ENCODE assay signal across 22 cellular contexts in the genomic region with DNA sequence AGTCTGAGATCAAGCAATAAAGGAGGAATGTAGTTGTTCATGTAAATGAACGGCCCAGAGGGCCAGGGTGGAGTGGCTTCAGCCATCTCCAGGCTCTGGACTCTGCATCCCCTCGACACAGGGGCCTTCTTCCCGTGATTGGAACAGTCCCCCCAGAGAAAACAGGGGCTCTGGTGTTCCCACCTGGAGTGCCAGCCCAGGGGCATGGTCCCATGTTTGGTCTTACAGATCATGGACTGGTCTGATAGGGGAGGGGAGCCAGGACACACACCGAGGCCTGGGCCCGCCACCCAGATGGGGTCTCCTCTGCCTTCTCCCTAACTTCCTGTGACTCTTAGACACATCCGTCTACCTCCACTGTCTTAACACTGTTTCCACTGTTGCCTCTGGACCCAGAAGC. TPM values are rescaled to one million over a fixed set of nuclear protein-coding genes. Genes with fewer than 3 reads are reported as not detected.
DNase-seq lines count a peak whose midpoint lies in the region; ATAC-seq and TF ChIP-seq lines count a peak whose summit lies in the region.
"Had no signal": no experiment of that assay in that cellular context is flagged by ENCODE, and none has a peak within 500 bp of the region (broad histone marks: within the 10 kb centered on the region; RNA-seq: fewer than 3 reads in every experiment).

No MANE protein-coding gene starts in this region.

- H2AK9ac ChIP-seq in IMR-90 (replicated peaks; ENCODE audit: low read depth, low read length, poor library complexity), result peak overlapping the region; percentile 25

- H4K91ac ChIP-seq in IMR-90 (ENCODE audit: insufficient read depth, low read depth, low read length), result no peak overlapping the region
- peak overlapping the region; percentile 9 for H4K91ac ChIP-seq in neuronal stem cell (ENCODE audit: low read depth, low read length, poor library complexity)

- no peaks in the 10 kb centered on the region for H3K4me1 ChIP-seq in IMR-90 (ENCODE audit: control insufficient read depth, insufficient read depth, low read length)
- no peaks in the 10 kb centered on the region for H3K4me1 ChIP-seq in endodermal cell (ENCODE audit: control insufficient read depth, insufficient read depth, low read length)
- H3K4me1 ChIP-seq in neuronal stem cell (ENCODE audit: control insufficient read depth in 2 of 2, insufficient read depth in 1 of 2, low read depth in 1 of 2, low read length in 2 of 2), result peaks cover 0 to 3% of the 10 kb centered on the region in 2 donors
- peaks cover 5% of the 10 kb centered on the region for H3K4me1 ChIP-seq in effector memory CD4-positive, alpha-beta T cell (ENCODE audit: control insufficient read depth, insufficient read depth, low read length, poor library complexity, severe bottlenecking)
- H3K4me1 ChIP-seq: A549 had no signal

- H3K18ac ChIP-seq in IMR-90 (ENCODE audit: low read depth, low read length) (no peak overlapping the region), neuronal stem cell (ENCODE audit: low read length) (no peak overlapping the region)

- H3K4ac ChIP-seq in IMR-90 (ENCODE audit: low read depth, low read length) (no peak overlapping the region), neuronal stem cell (ENCODE audit: low read length) (no peak overlapping the region)

- H3K79me1 ChIP-seq in IMR-90 (ENCODE audit: low read depth in 1 of 2, low read length in 2 of 2) (peaks cover 5 to 12% of the 10 kb centered on the region in 2 experiments; a peak in 3 of 4 replicates), neuronal stem cell (ENCODE audit: low read depth, low read length) (no peaks in the 10 kb centered on the region)

- H2BK120ac ChIP-seq in IMR-90 (ENCODE audit: low read depth, low read length) (no peak overlapping the region), neuronal stem cell (ENCODE audit: low read depth, low read length) (no peak overlapping the region)

- CTCF ChIA-PET in activated CD8-positive, alpha-beta memory T cell treated with anti-CD3 and anti-CD28 coated beads, Interleukin-2, amount 10 ng/mL, durations not matched to agents 7 days and 5 days (lab: Charles Lee), result interaction anchor here (1.1 kb wide), 1 partner anchor 10 kb away, joined by 3 read pairs; no protein-coding TSS in a partner anchor
- CTCF ChIA-PET in IMR-90 (lab: Yijun Ruan, JAX), result no interaction called here
- CTCF ChIA-PET in activated CD4-positive, alpha-beta T cell treated with anti-CD3 and anti-CD28 coated beads for 36 hours (lab: Charles Lee), result no interaction called here

- H3K4me2 ChIP-seq in IMR-90 (ENCODE audit: low read depth, low read length), result no peak overlapping the region
- no peak overlapping the region for H3K4me2 ChIP-seq in neuronal stem cell (ENCODE audit: insufficient read depth, low read length, poor library complexity, severe bottlenecking)
- H3K4me2 ChIP-seq: A549 had no signal

- H3K27me3 ChIP-seq in IMR-90 (ENCODE audit: control insufficient read depth, insufficient read depth, low read length) (no peaks in the 10 kb centered on the region), endodermal cell (ENCODE audit: control insufficient read depth, insufficient read depth, low read length, poor library complexity, severe bottlenecking) (no peaks in the 10 kb centered on the region), neuronal stem cell (ENCODE audit: control insufficient read depth in 3 of 3, insufficient read depth in 3 of 3, low read depth in 1 of 3, low read length in 3 of 3) (no peaks in the 10 kb centered on the region)
- no peaks in the 10 kb centered on the region for H3K27me3 ChIP-seq in effector memory CD4-positive, alpha-beta T cell (replicated peaks; ENCODE audit: control insufficient read depth, insufficient read depth, low read length, poor library complexity, severe bottlenecking)

- POLR2A ChIA-PET in IMR-90 (lab: Charles Lee; ENCODE audit: unreplicated experiment), result no interaction called here
- POLR2A ChIA-PET in activated CD4-positive, alpha-beta T cell treated with anti-CD3 and anti-CD28 coated beads for 36 hours (lab: Charles Lee), result no interaction called here

- H3K27ac ChIP-seq in IMR-90 (ENCODE audit: insufficient read depth, low read length) (no peak overlapping the region), endodermal cell (ENCODE audit: low read depth, low read length) (no peak overlapping the region), neuronal stem cell (replicated peaks; ENCODE audit: low read length) (no peak overlapping the region)
- H3K27ac ChIP-seq in effector memory CD4-positive, alpha-beta T cell (ENCODE audit: insufficient read depth, low read length, poor library complexity, severe bottlenecking), result no peak overlapping the region
- H3K27ac ChIP-seq: 22Rv1, A549, C4-2B had no signal

- BruUV-seq in IMR-90 (replicated peaks; lab: Mats Ljungman, UMichigan), result no TSS peak

- in situ Hi-C loops in IMR-90 (cut with MboI; ENCODE audit: low sequenced_read_pairs), result no loop called here

- no peak overlapping the region for H3K23ac ChIP-seq in IMR-90 (ENCODE audit: low read depth, low read length)
- H3K23ac ChIP-seq in neuronal stem cell (ENCODE audit: low read depth, low read length, poor library complexity), result no peak overlapping the region

- H3K27me3 Mint-ChIP-seq in activated CD8-positive, alpha-beta memory T cell treated with anti-CD3 and anti-CD28 coated beads, Interleukin-2, amount 10 ng/mL, durations not matched to agents 7 days and 5 days, result no peaks in the 10 kb centered on the region
- H3K27me3 Mint-ChIP-seq in endodermal cell (ENCODE audit: insufficient read depth), result no peaks in the 10 kb centered on the region
- H3K27me3 Mint-ChIP-seq in activated CD4-positive, alpha-beta T cell treated with anti-CD3 and anti-CD28 coated beads for 36 hours, result no peaks in the 10 kb centered on the region
- no peaks in the 10 kb centered on the region for H3K27me3 Mint-ChIP-seq in effector memory CD8-positive, alpha-beta T cell
- H3K27me3 Mint-ChIP-seq: B cell; CD4-positive, alpha-beta memory T cell; CD4-positive, CD25-positive, alpha-beta regulatory T cell; CD8-positive, alpha-beta memory T cell had no signal

- no peak for TF ChIP-seq RAD21 in IMR-90 (IDR thresholded peaks at IDR 0.05; ENCODE audit: low read length)

- H3K36me3 Mint-ChIP-seq in activated CD8-positive, alpha-beta memory T cell treated with anti-CD3 and anti-CD28 coated beads, Interleukin-2, amount 10 ng/mL, durations not matched to agents 7 days and 5 days, result peaks cover 44% of the 10 kb centered on the region
- H3K36me3 Mint-ChIP-seq in endodermal cell (ENCODE audit: low read depth), result peaks cover 81% of the 10 kb centered on the region
- peaks cover 54% of the 10 kb centered on the region for H3K36me3 Mint-ChIP-seq in activated CD4-positive, alpha-beta T cell treated with anti-CD3 and anti-CD28 coated beads for 36 hours (ENCODE audit: low read depth)
- peaks cover 63% of the 10 kb centered on the region for H3K36me3 Mint-ChIP-seq in effector memory CD8-positive, alpha-beta T cell (ENCODE audit: insufficient read depth)

- TF ChIP-seq CTCF in IMR-90 (conservative IDR thresholded peaks at IDR 0.05; ENCODE audit: low read depth, low read length), result no peak
- TF ChIP-seq CTCF in endodermal cell (conservative IDR thresholded peaks at IDR 0.05), result no peak

- H2BK15ac ChIP-seq in IMR-90 (ENCODE audit: low read depth, low read length) (no peak overlapping the region), neuronal stem cell (ENCODE audit: low read length) (no peak overlapping the region)

- H4K8ac ChIP-seq in IMR-90 (ENCODE audit: low read depth in 2 of 2, low read length in 2 of 2), result no peak overlapping the region
- no peak overlapping the region for H4K8ac ChIP-seq in neuronal stem cell (ENCODE audit: low read depth, low read length)

- H2AK5ac ChIP-seq in IMR-90 (ENCODE audit: low read depth, low read length) (no peak overlapping the region), neuronal stem cell (ENCODE audit: low read depth, low read length) (no peak overlapping the region)

- no peak overlapping the region for H2BK12ac ChIP-seq in neuronal stem cell (ENCODE audit: low read length)

- no peak overlapping the region for H2AFZ ChIP-seq in IMR-90 (replicated peaks; ENCODE audit: low read length, poor library complexity)
- no peak overlapping the region for H2AFZ ChIP-seq in neuronal stem cell (ENCODE audit: low read length)

- no peak overlapping the region for H3K4me3 Mint-ChIP-seq in activated CD8-positive, alpha-beta memory T cell treated with anti-CD3 and anti-CD28 coated beads, Interleukin-2, amount 10 ng/mL, durations not matched to agents 7 days and 5 days
- H3K4me3 Mint-ChIP-seq in endodermal cell, result no peak overlapping the region
- no peak overlapping the region for H3K4me3 Mint-ChIP-seq in activated CD4-positive, alpha-beta T cell treated with anti-CD3 and anti-CD28 coated beads for 36 hours
- no peak overlapping the region for H3K4me3 Mint-ChIP-seq in effector memory CD8-positive, alpha-beta T cell
- H3K4me3 Mint-ChIP-seq: B cell; CD4-positive, alpha-beta memory T cell; CD4-positive, CD25-positive, alpha-beta regulatory T cell; CD8-positive, alpha-beta memory T cell had no signal

- H2BK20ac ChIP-seq in IMR-90 (ENCODE audit: low read depth, low read length), result no peak overlapping the region

- H4K5ac ChIP-seq in IMR-90 (ENCODE audit: low read depth, low read length), result no peak overlapping the region

- H3K4me1 Mint-ChIP-seq in activated CD8-positive, alpha-beta memory T cell treated with anti-CD3 and anti-CD28 coated beads, Interleukin-2, amount 10 ng/mL, durations not matched to agents 7 days and 5 days, result peaks cover 9% of the 10 kb centered on the region
- H3K4me1 Mint-ChIP-seq in endodermal cell, result no peaks in the 10 kb centered on the region
- H3K4me1 Mint-ChIP-seq in activated CD4-positive, alpha-beta T cell treated with anti-CD3 and anti-CD28 coated beads for 36 hours, result peaks cover 14% of the 10 kb centered on the region
- H3K4me1 Mint-ChIP-seq in effector memory CD8-positive, alpha-beta T cell (ENCODE audit: low read depth in 2 of 2), result peaks cover 8% of the 10 kb centered on the region in 2 donors

- H3K27ac Mint-ChIP-seq in activated CD8-positive, alpha-beta memory T cell treated with anti-CD3 and anti-CD28 coated beads, Interleukin-2, amount 10 ng/mL, durations not matched to agents 7 days and 5 days, result no peak overlapping the region
- no peak overlapping the region for H3K27ac Mint-ChIP-seq in endodermal cell
- no peak overlapping the region for H3K27ac Mint-ChIP-seq in activated CD4-positive, alpha-beta T cell treated with anti-CD3 and anti-CD28 coated beads for 36 hours
- no peak overlapping the region for H3K27ac Mint-ChIP-seq in effector memory CD8-positive, alpha-beta T cell
- H3K27ac Mint-ChIP-seq: B cell; CD4-positive, alpha-beta memory T cell; CD4-positive, CD25-positive, alpha-beta regulatory T cell; CD8-positive, alpha-beta memory T cell had no signal

- DNase-seq in activated CD8-positive, alpha-beta memory T cell treated with anti-CD3 and anti-CD28 coated beads for 24 hours, result peak; percentile 51
- no peak for DNase-seq in activated CD8-positive, alpha-beta memory T cell treated with anti-CD3 and anti-CD28 coated beads, Interleukin-2, amount 10 ng/mL, durations not matched to agents 7 days and 5 days
- no peak for DNase-seq in IMR-90
- DNase-seq in endodermal cell, result peak; percentile 4
- no peak for DNase-seq in neuronal stem cell (ENCODE audit: low spot score)
- DNase-seq in activated CD4-positive, alpha-beta T cell treated with anti-CD3 and anti-CD28 coated beads for 36 hours, result no peak
- no peak for DNase-seq in effector memory CD4-positive, alpha-beta T cell
- no peak for DNase-seq in effector memory CD8-positive, alpha-beta T cell
- DNase-seq: AML-193; CD4-positive, alpha-beta memory T cell; CD4-positive, CD25-positive, alpha-beta regulatory T cell; CD8-positive, alpha-beta memory T cell; DMS 273 treated with DMSO at 0.1 percent for 48 hours; DMS53; DND-41; EL; GDM1 had no signal

- H3K36me3 ChIP-seq in IMR-90 (ENCODE audit: control insufficient read depth, insufficient read depth, low read length) (peaks cover 51% of the 10 kb centered on the region), endodermal cell (ENCODE audit: control insufficient read depth, insufficient read depth, low read length) (peaks cover 97% of the 10 kb centered on the region), neuronal stem cell (replicated peaks in 1 of 2; ENCODE audit: control insufficient read depth in 2 of 2, insufficient read depth in 2 of 2, low read length in 2 of 2) (peaks cover 30 to 98% of the 10 kb centered on the region in 2 donors)
- H3K36me3 ChIP-seq in effector memory CD4-positive, alpha-beta T cell (ENCODE audit: control insufficient read depth, insufficient read depth, low read length), result peaks cover 44% of the 10 kb centered on the region

- no peak overlapping the region for H2BK5ac ChIP-seq in IMR-90 (ENCODE audit: low read depth, low read length, poor library complexity, severe bottlenecking)
- no peak overlapping the region for H2BK5ac ChIP-seq in neuronal stem cell (ENCODE audit: low read length)

- no CpG with 5 or more reads among the region's 6 CpGs for WGBS in IMR-90 (ENCODE audit: extremely low coverage in 2 of 2, insufficient read length in 1 of 2), 2 experiments
- WGBS in endodermal cell (ENCODE audit: insufficient coverage in 1 of 2, insufficient read length in 1 of 2), 2 experiments, result 93 to 99% methylated on average over 3 to 6 of the region's 6 CpGs
- no CpG with 5 or more reads among the region's 6 CpGs for WGBS in neuronal stem cell (ENCODE audit: extremely low coverage in 2 of 2, insufficient read length in 2 of 2, insufficient replicate concordance in 1 of 2), 2 donors

- no peaks in the 10 kb centered on the region for H3K9me3 Mint-ChIP-seq in activated CD8-positive, alpha-beta memory T cell treated with anti-CD3 and anti-CD28 coated beads, Interleukin-2, amount 10 ng/mL, durations not matched to agents 7 days and 5 days (ENCODE audit: low read depth)
- H3K9me3 Mint-ChIP-seq in endodermal cell, result no peaks in the 10 kb centered on the region
- H3K9me3 Mint-ChIP-seq in activated CD4-positive, alpha-beta T cell treated with anti-CD3 and anti-CD28 coated beads for 36 hours (ENCODE audit: low read depth), result no peaks in the 10 kb centered on the region
- H3K9me3 Mint-ChIP-seq in effector memory CD8-positive, alpha-beta T cell, result no peaks in the 10 kb centered on the region
- H3K9me3 Mint-ChIP-seq: CD4-positive, alpha-beta memory T cell; CD4-positive, CD25-positive, alpha-beta regulatory T cell; CD8-positive, alpha-beta memory T cell had no signal

- no peak overlapping the region for H3K56ac ChIP-seq in IMR-90 (ENCODE audit: extremely low read depth, insufficient read depth, low read length)

- H3K9me1 ChIP-seq in IMR-90 (ENCODE audit: insufficient read depth, low read length), result peaks cover 6% of the 10 kb centered on the region; the same call in 1 of the 2 replicates

- H3K9me3 ChIP-seq in IMR-90 (ENCODE audit: control insufficient read depth, insufficient read depth, low read length), result no peaks in the 10 kb centered on the region
- no peaks in the 10 kb centered on the region for H3K9me3 ChIP-seq in endodermal cell (ENCODE audit: control insufficient read depth, low read length)
- no peaks in the 10 kb centered on the region for H3K9me3 ChIP-seq in neuronal stem cell (replicated peaks in 1 of 2; ENCODE audit: control insufficient read depth in 2 of 2, insufficient read depth in 1 of 2, low read depth in 1 of 2, low read length in 2 of 2)
- no peaks in the 10 kb centered on the region for H3K9me3 ChIP-seq in effector memory CD4-positive, alpha-beta T cell (ENCODE audit: control insufficient read depth, low read length)
- H3K9me3 ChIP-seq: A549 had no signal

- no peak for ATAC-seq in activated CD8-positive, alpha-beta memory T cell treated with anti-CD3 and anti-CD28 coated beads, Interleukin-2, amount 10 ng/mL, durations not matched to agents 7 days and 5 days
- no peak for ATAC-seq in IMR-90 (ENCODE audit: low read depth)
- no peak for ATAC-seq in activated CD4-positive, alpha-beta T cell treated with anti-CD3 and anti-CD28 coated beads for 36 hours
- no peak for ATAC-seq in effector memory CD8-positive, alpha-beta T cell (replicated peaks)
- ATAC-seq: A549, GM12878 had no signal

- dilution Hi-C loops in IMR-90 (cut with HindIII; ENCODE audit: low sequenced_read_pairs, unreplicated experiment), result no loop called here

- intact Hi-C loops in IMR-90 (cut with micrococcal nuclease), result no loop called here
- intact Hi-C loops in activated CD4-positive, alpha-beta T cell treated with anti-CD3 and anti-CD28 coated beads for 36 hours (cut with DNase I, micrococcal nuclease), result loop anchor here in 1 of 2 experiments (10.0 kb wide), 1 partner anchor 155 kb away; a partner anchor contains a TSS

- no peak overlapping the region for H3K14ac ChIP-seq in IMR-90 (replicated peaks; ENCODE audit: low read depth, low read length)
- no peak overlapping the region for H3K14ac ChIP-seq in neuronal stem cell (ENCODE audit: low read length)

- no peak overlapping the region for H3K9ac ChIP-seq in IMR-90 (ENCODE audit: low read depth, low read length)
- H3K9ac ChIP-seq in endodermal cell (ENCODE audit: extremely low read depth, low read length, poor library complexity, severe bottlenecking), result no peak overlapping the region
- no peak overlapping the region for H3K9ac ChIP-seq in neuronal stem cell (ENCODE audit: low read depth, low read length, poor library complexity)

- H4K20me1 ChIP-seq in IMR-90 (ENCODE audit: insufficient read depth, low read length), result no peaks in the 10 kb centered on the region

- H3K4me3 ChIP-seq in IMR-90 (ENCODE audit: insufficient read depth, low read depth, low read length) (no peak overlapping the region), endodermal cell (ENCODE audit: low read length) (no peak overlapping the region), neuronal stem cell (ENCODE audit: low read length in 2 of 2) (no peak overlapping the region)
- no peak overlapping the region for H3K4me3 ChIP-seq in effector memory CD4-positive, alpha-beta T cell (ENCODE audit: insufficient read depth, low read depth, low read length, poor library complexity, severe bottlenecking)
- H3K4me3 ChIP-seq: A549, GM12878 had no signal

- TF ChIP-seq POLR2A in IMR-90 (IDR thresholded peaks at IDR 0.05; ENCODE audit: low read depth, low read length), result no peak

RNA-seq across cellular contexts. Expression of a gene that starts 38.5 kb away (rescaled TPM):
- total RNA-seq in activated CD8-positive, alpha-beta memory T cell treated with anti-CD3 and anti-CD28 coated beads, Interleukin-2, amount 10 ng/mL, durations not matched to agents 7 days and 5 days, result 1 to 10 TPM; 1.0 to 1.4 TPM
- total RNA-seq in IMR-90 (2012; rRNA removed) (287 and 341 TPM in 2 replicates), endodermal cell (100 to 1,000 TPM; 282 to 283 TPM)
- 278 and 296 TPM in 2 replicates for polyA plus RNA-seq in IMR-90 (2012; rRNA removed)
- 121 and 139 TPM in 2 replicates for polyA plus RNA-seq in IMR-90 (2012; cell fraction: cytosol; rRNA removed)
- 1,027 and 1,310 TPM in 2 replicates for polyA plus RNA-seq in IMR-90 (2012; cell fraction: nucleus; rRNA removed; ENCODE audit: low replicate concordance)
- 150 TPM for polyA plus RNA-seq in endodermal cell (2013, experiment 1 of 2)
- 132 TPM for polyA plus RNA-seq in endodermal cell (2013, experiment 2 of 2)
- 79.2 TPM for polyA plus RNA-seq in neuronal stem cell (2013, experiment 1 of 2)
- polyA plus RNA-seq in neuronal stem cell (2013, experiment 2 of 2), result 79.5 TPM
- total RNA-seq in activated CD4-positive, alpha-beta T cell treated with anti-CD3 and anti-CD28 coated beads for 36 hours, result 10 to 100 TPM; 40.9 to 41.1 TPM
- total RNA-seq: B cell had no signal
- polyA plus RNA-seq: CD8-positive, alpha-beta memory T cell had no signal

Comparison
In these comparisons a context has a peak if more than half of its experiments do, and no peak if none do; other contexts are left out.
1. DNase-seq: peak in activated CD8-positive, alpha-beta memory T cell treated with anti-CD3 and anti-CD28 coated beads for 24 hours (single experiment) and endodermal cell (single experiment); none in activated CD8-positive, alpha-beta memory T cell treated with anti-CD3 and anti-CD28 coated beads, Interleukin-2, amount 10 ng/mL, durations not matched to agents 7 days and 5 days (single experiment), IMR-90 (single experiment), neuronal stem cell (single experiment), activated CD4-positive, alpha-beta T cell treated with anti-CD3 and anti-CD28 coated beads for 36 hours (single experiment), effector memory CD4-positive, alpha-beta T cell (0 of 3) and effector memory CD8-positive, alpha-beta T cell (0 of 3).
2. RNA of a gene that starts 38.5 kb away (total RNA-seq): 287 to 341 TPM in IMR-90, 282 to 283 TPM in endodermal cell and 40.9 to 41.1 TPM in activated CD4-positive, alpha-beta T cell treated with anti-CD3 and anti-CD28 coated beads for 36 hours; 1.0 to 1.4 TPM in activated CD8-positive, alpha-beta memory T cell treated with anti-CD3 and anti-CD28 coated beads, Interleukin-2, amount 10 ng/mL, durations not matched to agents 7 days and 5 days; every median in the first group is over 10 times any median in the second.